ENCODE assay signal across 27 cellular contexts in the genomic region with DNA sequence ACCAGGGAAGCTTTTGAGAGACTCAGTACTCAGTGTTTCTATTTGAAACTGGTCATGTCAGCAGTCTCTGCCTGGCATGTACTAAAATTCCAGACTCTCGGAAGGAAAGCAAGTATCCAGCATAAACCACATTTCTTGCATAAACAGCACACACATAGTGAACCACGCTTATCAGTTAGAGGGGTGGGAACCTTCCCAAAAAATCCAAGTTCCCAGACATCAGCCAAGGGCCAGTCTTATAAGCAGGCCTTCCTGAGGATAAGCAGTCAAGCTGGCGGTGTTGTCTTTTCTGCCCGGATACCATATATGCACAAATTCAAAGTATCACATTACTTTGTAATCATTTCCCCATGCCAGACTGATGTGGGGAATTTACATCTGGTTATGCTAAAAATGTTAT.
DNase-seq lines count a peak whose midpoint lies in the region; ATAC-seq, FAIRE-seq and TF ChIP-seq lines count a peak whose summit lies in the region.
"Had no signal": no experiment of that assay in that cellular context is flagged by ENCODE, and none has a peak within 500 bp of the region (broad histone marks: within the 10 kb centered on the region; RNA-seq: fewer than 3 reads in every experiment).

No MANE protein-coding gene starts in this region.

- no peak for FAIRE-seq in urothelium cell line (lab: Jason Lieb, UNC)
- FAIRE-seq: bronchial epithelial cell, GM12878 had no signal

- intact Hi-C loops in left cardiac atrium (cut with DNase I), result no loop called here

- ATAC-seq in left cardiac atrium (peak; percentile 75), GM19351 (IDR thresholded peaks at IDR 0.05; ENCODE audit: unreplicated experiment) (no peak)
- ATAC-seq: activated CD8-positive, alpha-beta T cell treated with anti-CD3 and anti-CD28 coated beads, Interleukin-2, amount 10 ng/mL, durations not matched to agents 7 days and 5 days; GM12878; mucosa of descending colon had no signal

- TF ChIP-seq CTCF in astrocyte of the spinal cord (IDR thresholded peaks at IDR 0.05; ENCODE audit: low read depth, low read length), result no peak

- in situ Hi-C loops in astrocyte of the spinal cord (cut with HindIII; ENCODE audit: low sequenced_read_pairs), result no loop called here

- DNase-seq in DMS 273 (lab: John Stamatoyannopoulos, UW; ENCODE audit: unreplicated experiment), result peak; percentile 22
- no peak for DNase-seq in DMS 273 treated with DMSO at 0.1 percent for 48 hours (lab: John Stamatoyannopoulos, UW)
- peak; percentile 2 for DNase-seq in astrocyte of the spinal cord (ENCODE audit: low read depth, low spot score)
- no peak for DNase-seq in left cardiac atrium
- peak; percentile 3 for DNase-seq in stromal cell of bone marrow (ENCODE audit: low read depth)
- no peak for DNase-seq in urothelium cell line (ENCODE audit: low spot score)
- DNase-seq in SKM-1 treated with dmso at 0.1 percent for 144 hours (lab: John Stamatoyannopoulos, UW; ENCODE audit: unreplicated experiment), result no peak
- DNase-seq: activated CD4-positive, alpha-beta T cell treated with anti-CD3 and anti-CD28 coated beads for 1 hour; activated CD8-positive, alpha-beta T cell treated with anti-CD3 and anti-CD28 coated beads, Interleukin-2, amount 10 ng/mL, durations not matched to agents 7 days and 5 days; activated naive CD8-positive, alpha-beta T cell treated with anti-CD3 and anti-CD28 coated beads for 36 hours; EL; HFFc6; islet precursor cell; mucosa of descending colon; NCI-H1417 treated with DMSO at 0.1 percent for 48 hours; NCI-H2081; NCI-H226; NCI-H774; nephron progenitor cell; RPMI8226; stimulated activated CD4-positive, alpha-beta T cell treated with anti-CD3 and anti-CD28 coated beads, Interleukin-12 subunit alpha, Interleukin-12 subunit beta, amount 100 ng/mL, for 4 hours; stimulated activated CD4-positive, alpha-beta T cell treated with anti-CD3 and anti-CD28 coated beads, Interleukin-4, amount 100 ng/mL, for 1 hour; substantia nigra had no signal

- H3K4me3 ChIP-seq in astrocyte of the spinal cord (ENCODE audit: low read depth, low read length), result no peak overlapping the region
- H3K4me3 ChIP-seq: GM12878, lung, mucosa of descending colon had no signal

Comparison
In these comparisons a context has a peak if more than half of its experiments do, and no peak if none do; other contexts are left out.
1. DNase-seq: peak in DMS 273 (single experiment), astrocyte of the spinal cord (single experiment) and stromal cell of bone marrow (single experiment); none in DMS 273 treated with DMSO at 0.1 percent for 48 hours (single experiment), left cardiac atrium (single experiment), urothelium cell line (single experiment) and SKM-1 treated with dmso at 0.1 percent for 144 hours (single experiment).